8 cellular contexts compared by ENCODE assay signal in genomic region chr2:237695201-237695780, GRCh38.
DNase-seq lines count a peak whose midpoint lies in the region; ATAC-seq, FAIRE-seq and TF ChIP-seq lines count a peak whose summit lies in the region.

No MANE protein-coding gene starts in this region.

- in situ Hi-C loops in SK-MEL-5 (cut with HindIII; ENCODE audit: low pct_unique_long_range_greater_than_20kb, low sequenced_read_pairs): no loop called here

- H3K27me3 ChIP-seq in rectal smooth muscle tissue (ENCODE audit: control insufficient read depth, insufficient read depth, low read length): no peaks in the 10 kb centered on the region

- H3K27ac ChIP-seq in epithelial cell of prostate (peak overlapping the region; percentile 99), rectal smooth muscle tissue (ENCODE audit: low read depth, low read length) (peak overlapping the region; percentile 93)

- no peak overlapping the region for H3K9ac ChIP-seq in rectal smooth muscle tissue (ENCODE audit: low read length)

- H3K36me3 ChIP-seq in rectal smooth muscle tissue (ENCODE audit: control insufficient read depth, insufficient read depth, low read length): no peaks in the 10 kb centered on the region

- ATAC-seq in GM21529 (IDR thresholded peaks at IDR 0.05; ENCODE audit: unreplicated experiment): peak; percentile 17

- TF ChIP-seq CTCF in D721Med (IDR thresholded peaks at IDR 0.05; ENCODE audit: insufficient read depth, missing control alignments): no peak

- DNase-seq in AG20443 (ENCODE audit: low spot score): peak; percentile 46
- DNase-seq in SK-MEL-5 (ENCODE audit: low read depth, low spot score): peak; percentile 54
- DNase-seq in epithelial cell of prostate (ENCODE audit: low read depth, low spot score): peak; percentile 64
- no peak for DNase-seq in activated CD4-positive, CD25-positive, alpha-beta regulatory T cell treated with anti-CD3 and anti-CD28 coated beads, Interleukin-2, amount 50 U/mL, for 72 hours
- no peak for DNase-seq in D721Med (ENCODE audit: insufficient read length, low spot score)
- no peak for DNase-seq in stimulated activated CD4-positive, alpha-beta T cell treated with anti-CD3 and anti-CD28 coated beads, Interleukin-15, amount 100 ng/mL, for 24 hours

- no peak for FAIRE-seq in D721Med (lab: Jason Lieb, UNC)

- peaks cover 59% of the 10 kb centered on the region for H3K4me1 ChIP-seq in rectal smooth muscle tissue (ENCODE audit: control insufficient read depth, insufficient read depth, low read length)

- H3K4me3 ChIP-seq in rectal smooth muscle tissue (ENCODE audit: low read length): peak overlapping the region; percentile 93

Comparison
In these comparisons a context has a peak if more than half of its experiments do, and no peak if none do; other contexts are left out.
1. DNase-seq: peak in AG20443 (single experiment), SK-MEL-5 (single experiment) and epithelial cell of prostate (single experiment); none in activated CD4-positive, CD25-positive, alpha-beta regulatory T cell treated with anti-CD3 and anti-CD28 coated beads, Interleukin-2, amount 50 U/mL, for 72 hours (single experiment), D721Med (single experiment) and stimulated activated CD4-positive, alpha-beta T cell treated with anti-CD3 and anti-CD28 coated beads, Interleukin-15, amount 100 ng/mL, for 24 hours (single experiment).